ENCODE assay signal across 20 cellular contexts in genomic region chrX:110059410-110059809, GRCh38. TPM values are rescaled to one million over a fixed set of nuclear protein-coding genes. Genes with fewer than 3 reads are reported as not detected.
DNase-seq lines count a peak whose midpoint lies in the region; ATAC-seq, FAIRE-seq and TF ChIP-seq lines count a peak whose summit lies in the region.
"Had no signal": no experiment of that assay in that cellular context is flagged by ENCODE, and none has a peak within 500 bp of the region (broad histone marks: within the 10 kb centered on the region; RNA-seq: fewer than 3 reads in every experiment).

No MANE protein-coding gene starts in this region.

- H3K79me2 ChIP-seq in neural progenitor cell (ENCODE audit: low read depth), result no peaks in the 10 kb centered on the region

- peaks cover 8% of the 10 kb centered on the region for H3K9me3 Mint-ChIP-seq in neural progenitor cell
- H3K9me3 Mint-ChIP-seq: CD8-positive, alpha-beta memory T cell; H9 had no signal

- H3K4me1 Mint-ChIP-seq in neural progenitor cell, result no peaks in the 10 kb centered on the region
- H3K4me1 Mint-ChIP-seq: H9 had no signal

- H3K4me1 ChIP-seq in heart left ventricle (peaks cover 0 to 15% (median 0%) of the 10 kb centered on the region in 12 donors), gastrocnemius medialis (peaks cover 26 to 42% of the 10 kb centered on the region in 2 donors), neural progenitor cell (no peaks in the 10 kb centered on the region)
- H3K4me1 ChIP-seq: BE2C had no signal

- peaks cover 2% of the 10 kb centered on the region for H3K27me3 Mint-ChIP-seq in neural progenitor cell (ENCODE audit: insufficient read depth, low read depth)
- H3K27me3 Mint-ChIP-seq: CD4-positive, CD25-positive, alpha-beta regulatory T cell had no signal

- H3K9ac ChIP-seq in neural progenitor cell, result no peak overlapping the region

- no peak overlapping the region for H3K4me3 Mint-ChIP-seq in neural progenitor cell
- H3K4me3 Mint-ChIP-seq: CD4-positive, CD25-positive, alpha-beta regulatory T cell; H9 had no signal

- peak; percentile 21 for FAIRE-seq in colon (lab: Jason Lieb, UNC)
- FAIRE-seq: A204.1, GM12892, GM18507 had no signal

- intact Hi-C loops in heart left ventricle (cut with DNase I), result no loop called here
- intact Hi-C loops in left cardiac atrium (cut with DNase I), result no loop called here
- intact Hi-C loops in left ventricle myocardium superior (cut with micrococcal nuclease), result no loop called here
- intact Hi-C loops in gastrocnemius medialis (cut with DNase I; ENCODE audit: low total_unique reads), result loop anchor here (5.0 kb wide), 1 partner anchor 52 kb away; no protein-coding TSS in a partner anchor

- H3K4me3 ChIP-seq in heart left ventricle (no peak overlapping the region), gastrocnemius medialis (no peak overlapping the region), neural progenitor cell (no peak overlapping the region)

- H3K9me3 ChIP-seq in heart left ventricle (no peaks in the 10 kb centered on the region), gastrocnemius medialis (no peaks in the 10 kb centered on the region), neural progenitor cell (ENCODE audit: low read depth) (peaks cover 10% of the 10 kb centered on the region)
- H3K9me3 ChIP-seq: BE2C had no signal

- H4K20me1 ChIP-seq in neural progenitor cell (ENCODE audit: low read depth), result no peaks in the 10 kb centered on the region

- no peak overlapping the region for H3K4me2 ChIP-seq in neural progenitor cell

- in situ Hi-C loops in gastrocnemius medialis (cut with MboI; ENCODE audit: low sequenced_read_pairs in 4 of 4), result no loop called here

- H3K36me3 Mint-ChIP-seq in neural progenitor cell, result peaks cover 29% of the 10 kb centered on the region

- H3K36me3 ChIP-seq in heart left ventricle (peaks cover 0 to 3% (median 0%) of the 10 kb centered on the region in 9 donors), gastrocnemius medialis (no peaks in the 10 kb centered on the region), neural progenitor cell (peaks cover 5% of the 10 kb centered on the region)
- H3K36me3 ChIP-seq: BE2C had no signal

- no peak for TF ChIP-seq CTCF in heart left ventricle (IDR thresholded peaks at IDR 0.05)
- TF ChIP-seq CTCF in gastrocnemius medialis (IDR thresholded peaks at IDR 0.05 in 4 of 5, conservative IDR thresholded peaks at IDR 0.05 in 1 of 5), result no peak
- no peak for TF ChIP-seq CTCF in neural progenitor cell (IDR thresholded peaks at IDR 0.05)

- H3K27me3 ChIP-seq in heart left ventricle (no peaks in the 10 kb centered on the region), gastrocnemius medialis (no peaks in the 10 kb centered on the region), neural progenitor cell (no peaks in the 10 kb centered on the region)
- H3K27me3 ChIP-seq: BE2C had no signal

- no peak overlapping the region for H3K27ac Mint-ChIP-seq in neural progenitor cell
- H3K27ac Mint-ChIP-seq: CD4-positive, CD25-positive, alpha-beta regulatory T cell; CD8-positive, alpha-beta memory T cell; H9 had no signal

- no peak overlapping the region for H2AFZ ChIP-seq in neural progenitor cell (replicated peaks)

- ATAC-seq in heart left ventricle (peak in 2 of 4 donors; percentile 55 to 73), left cardiac atrium (no peak), left ventricle myocardium superior (peak; percentile 67), gastrocnemius medialis (peak; percentile 79 to 82), HG03342 (IDR thresholded peaks at IDR 0.05; ENCODE audit: unreplicated experiment) (no peak), GM18861 (IDR thresholded peaks at IDR 0.05; ENCODE audit: unreplicated experiment) (no peak)

- H3K27ac ChIP-seq in heart left ventricle, result peak overlapping the region in 9 of 12 donors; percentile 14 to 68 (median 49)
- H3K27ac ChIP-seq in gastrocnemius medialis, result peak overlapping the region; percentile 78 to 86 (median 80)
- H3K27ac ChIP-seq in neural progenitor cell, result no peak overlapping the region

- H3F3A ChIP-seq in neural progenitor cell (ENCODE audit: low read depth), result no peaks in the 10 kb centered on the region

- TF ChIP-seq POLR2A in heart left ventricle (IDR thresholded peaks at IDR 0.05), result no peak
- TF ChIP-seq POLR2A in gastrocnemius medialis (IDR thresholded peaks at IDR 0.05), result peak in 1 of 2 donors; percentile 39

- 55 to 69% (median 62%) methylated on average over 3 of the region's 3 CpGs for WGBS in heart left ventricle, 4 donors

- DNase-seq in heart left ventricle, result no peak
- no peak for DNase-seq in left cardiac atrium
- DNase-seq in left ventricle myocardium superior, result no peak
- no peak for DNase-seq in gastrocnemius medialis
- DNase-seq in neural progenitor cell (ENCODE audit: low spot score), result no peak
- DNase-seq: ACHN; BE2C; C1 segment of cervical spinal cord; CD4-positive, CD25-positive, alpha-beta regulatory T cell; CD8-positive, alpha-beta memory T cell; COR-L47; GDM1; GOT3; H9 had no signal

RNA-seq across cellular contexts. Expression of gene TMEM164, which starts 56.5 kb away (rescaled TPM):
- total RNA-seq in heart left ventricle (10 to 100 TPM; 37.6 to 94.7 (median 50.3) TPM), left cardiac atrium (10 to 100 TPM; 31.8 to 35.2 TPM), left ventricle myocardium superior (60.4 TPM), gastrocnemius medialis (10 to 100 TPM; 40.1 to 61.2 (median 47.3) TPM), neural progenitor cell (ENCODE audit: low replicate concordance) (15.5 and 23.9 TPM in 2 replicates)
- polyA plus RNA-seq in heart left ventricle, result 100 to 1,000 TPM in 1 of 2 donors, 10 to 100 TPM in 1; 14.4 to 117 TPM

Comparison
In these comparisons a context has a peak if more than half of its experiments do, and no peak if none do; other contexts are left out.
1. ATAC-seq: peak in left ventricle myocardium superior (single experiment) and gastrocnemius medialis (2 of 2); none in left cardiac atrium (0 of 2), HG03342 (single experiment) and GM18861 (single experiment).